Comparison of ENCODE assay signal across 21 cellular contexts in the genomic region with DNA sequence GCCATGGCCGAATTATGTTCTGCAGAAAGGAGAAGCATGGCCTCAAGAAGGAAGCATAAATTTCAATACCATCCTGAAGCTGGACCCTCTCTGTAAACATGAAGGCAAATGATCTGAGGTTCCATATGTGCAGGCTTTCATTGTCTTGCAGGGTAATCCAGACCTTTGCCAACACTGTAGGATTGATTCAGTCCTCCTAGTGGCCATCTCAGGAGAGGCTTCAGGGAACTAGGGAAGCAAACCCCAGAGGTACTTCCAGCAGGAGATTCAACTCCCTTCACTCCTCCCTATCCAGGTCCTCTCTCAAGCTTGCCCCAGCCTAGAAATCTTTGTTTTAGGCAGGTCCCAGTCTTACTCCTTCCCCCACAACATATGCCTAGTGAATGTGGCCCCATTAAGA.
DNase-seq lines count a peak whose midpoint lies in the region; FAIRE-seq and TF ChIP-seq lines count a peak whose summit lies in the region.
"Had no signal": no experiment of that assay in that cellular context is flagged by ENCODE, and none has a peak within 500 bp of the region (broad histone marks: within the 10 kb centered on the region; RNA-seq: fewer than 3 reads in every experiment).

No MANE protein-coding gene starts in this region.

- H3K9me3 ChIP-seq in A673 (ENCODE audit: low read depth, low read length, poor library complexity, severe bottlenecking) (peaks cover 3% of the 10 kb centered on the region), GM23248 (ENCODE audit: low read depth) (no peaks in the 10 kb centered on the region)

- in situ Hi-C loops in GM23248 (cut with MboI), result no loop called here

- no peaks in the 10 kb centered on the region for H3F3A ChIP-seq in GM23248 (ENCODE audit: insufficient read depth)

- H3K27me3 ChIP-seq in A673 (replicated peaks; ENCODE audit: insufficient read depth, low read depth, low read length, poor library complexity) (no peaks in the 10 kb centered on the region), bronchial epithelial cell (ENCODE audit: control insufficient read depth, insufficient read depth, low read length) (no peaks in the 10 kb centered on the region), GM23248 (replicated peaks; ENCODE audit: insufficient read depth) (no peaks in the 10 kb centered on the region)
- H3K27me3 ChIP-seq: SJSA1 had no signal

- POLR2A ChIA-PET in A673 (lab: Charles Lee; ENCODE audit: low non-redundant PET), result interaction anchor here (0.7 kb wide), 1 partner anchor 54 kb away, joined by 6 read pairs; no protein-coding TSS in a partner anchor

- H3K79me2 ChIP-seq in GM23248 (ENCODE audit: insufficient read depth), result no peaks in the 10 kb centered on the region

- WGBS in GM23248 (ENCODE audit: low coverage in 1 of 2, low lambda C conversion rate in 2 of 2, missing lambda C conversion rate in 2 of 2), 2 experiments, result 0 to 6% methylated on average over 1 of the region's 1 CpG

- H3K36me3 ChIP-seq in A673 (ENCODE audit: insufficient read depth, low read length, poor library complexity, severe bottlenecking) (no peaks in the 10 kb centered on the region), bronchial epithelial cell (ENCODE audit: control insufficient read depth, insufficient read depth, low read length) (no peaks in the 10 kb centered on the region), GM23248 (ENCODE audit: low read depth) (no peaks in the 10 kb centered on the region)
- H3K36me3 ChIP-seq: SJSA1 had no signal

- BruUV-seq in A673 (replicated peaks; lab: Mats Ljungman, UMichigan), result no TSS peak

- no peak overlapping the region for H3K4me3 ChIP-seq in A673 (ENCODE audit: low read depth, low read length, poor library complexity, severe bottlenecking)
- H3K4me3 ChIP-seq in GM12865 (ENCODE audit: low read depth, low read length), result no peak overlapping the region
- no peak overlapping the region for H3K4me3 ChIP-seq in bronchial epithelial cell (ENCODE audit: low read depth, low read length)
- no peak overlapping the region for H3K4me3 ChIP-seq in GM23248
- H3K4me3 ChIP-seq: A549, PC-9, SJSA1 had no signal

- H3K4me1 ChIP-seq in A673 (ENCODE audit: insufficient read depth, low read length, poor library complexity, severe bottlenecking) (no peaks in the 10 kb centered on the region), GM23248 (ENCODE audit: insufficient read depth) (no peaks in the 10 kb centered on the region)
- H3K4me1 ChIP-seq: A549, SJSA1 had no signal

- no peaks in the 10 kb centered on the region for H3K9me2 ChIP-seq in GM23248 (ENCODE audit: insufficient read depth)

- H2AFZ ChIP-seq in GM23248, result no peak overlapping the region
- H2AFZ ChIP-seq: PC-9 had no signal

- CTCF ChIA-PET in A673 (lab: Charles Lee), result no interaction called here

- no peak overlapping the region for H3K4me2 ChIP-seq in GM23248 (ENCODE audit: unreplicated experiment)
- H3K4me2 ChIP-seq: A549, PC-9 had no signal

- H3K9ac ChIP-seq in GM23248, result no peak overlapping the region

- intact Hi-C loops in A673 (cut with micrococcal nuclease; ENCODE audit: unreplicated experiment), result no loop called here

- DNase-seq in A673 (ENCODE audit: low spot score) (no peak), GM12865 (ENCODE audit: low read depth) (no peak), HT-29 (ENCODE audit: low spot score) (peak; percentile 34), bronchial epithelial cell (ENCODE audit: low read depth) (no peak), GM23248 (no peak), MV-4-11 (lab: John Stamatoyannopoulos, UW) (no peak), NCI-H1048 (lab: John Stamatoyannopoulos, UW) (no peak), GM19239 (ENCODE audit: insufficient read length, low spot score) (no peak)
- DNase-seq: C1 segment of cervical spinal cord, DMS79 treated with DMSO at 0.1 percent for 48 hours, KG1, NCI-H1092, NCI-H1436 treated with DMSO at 0.1 percent for 48 hours, NCI-H2029, NCI-H510A treated with DMSO at 0.1 percent for 48 hours, PC-9, T-helper 17 cell had no signal

- H4K20me1 ChIP-seq in GM23248 (ENCODE audit: insufficient read depth), result no peaks in the 10 kb centered on the region

- no peak overlapping the region for H3K27ac ChIP-seq in A673 (ENCODE audit: low read depth, low read length, poor library complexity, severe bottlenecking)
- H3K27ac ChIP-seq in GM23248, result no peak overlapping the region
- H3K27ac ChIP-seq: A549, PC-9, SJSA1 had no signal

- TF ChIP-seq CTCF in A673 (conservative IDR thresholded peaks at IDR 0.05; ENCODE audit: low read depth, low read length) (0 out of 2 replicates have a peak, but pooled peaks have one; percentile 11), GM12865 (IDR thresholded peaks at IDR 0.05; ENCODE audit: insufficient read depth, low read depth, low read length, missing control alignments) (peak; percentile 18), bronchial epithelial cell (IDR thresholded peaks at IDR 0.05; ENCODE audit: insufficient read depth, low read length, severe bottlenecking) (no peak)

- peak; percentile 73 for FAIRE-seq in bronchial epithelial cell (lab: Jason Lieb, UNC)
- no peak for FAIRE-seq in GM19239 (lab: Jason Lieb, UNC)
- FAIRE-seq: A549, D721Med, GM12891 had no signal
